Comparison of ENCODE assay signal across 22 cellular contexts in genomic region chr1:22238356-22239224, GRCh38.
DNase-seq lines count a peak whose midpoint lies in the region; ATAC-seq and TF ChIP-seq lines count a peak whose summit lies in the region.
"Had no signal": no experiment of that assay in that cellular context is flagged by ENCODE, and none has a peak within 500 bp of the region (broad histone marks: within the 10 kb centered on the region; RNA-seq: fewer than 3 reads in every experiment).

No MANE protein-coding gene starts in this region.

- TF ChIP-seq EP300 in suprapubic skin (IDR thresholded peaks at IDR 0.05), result no peak

- H3K27ac ChIP-seq in suprapubic skin, result peak overlapping the region; percentile 48
- H3K27ac ChIP-seq: C4-2B, PC-9 had no signal

- H3K4me3 ChIP-seq in mucosa of descending colon (no peak overlapping the region), suprapubic skin (no peak overlapping the region)
- H3K4me3 ChIP-seq: PC-9 had no signal

- H3K4me3 Mint-ChIP-seq in chondrocyte (ENCODE audit: unreplicated experiment), result no peak overlapping the region
- H3K4me3 Mint-ChIP-seq: B cell; CD8-positive, alpha-beta T cell had no signal

- peaks cover 47% of the 10 kb centered on the region for H3K27me3 Mint-ChIP-seq in chondrocyte (ENCODE audit: low read depth)

- H3K4me1 ChIP-seq in mucosa of descending colon (ENCODE audit: low read depth) (no peaks in the 10 kb centered on the region), suprapubic skin (peaks cover 32% of the 10 kb centered on the region)
- H3K4me1 ChIP-seq: Caco-2 had no signal

- H3K36me3 ChIP-seq in mucosa of descending colon (ENCODE audit: low read depth) (no peaks in the 10 kb centered on the region), suprapubic skin (no peaks in the 10 kb centered on the region)

- peak; percentile 57 for DNase-seq in chondrocyte (ENCODE audit: low spot score)
- peak in 2 of 3 donors; percentile 60 to 69 for DNase-seq in mucosa of descending colon
- DNase-seq in suprapubic skin (ENCODE audit: low spot score in 2 of 2), result no peak
- DNase-seq in LoVo (ENCODE audit: low spot score), result no peak
- no peak for DNase-seq in activated CD4-positive, CD25-positive, alpha-beta regulatory T cell treated with anti-CD3 and anti-CD28 coated beads, Interleukin-2, amount 50 U/mL, for 72 hours
- no peak for DNase-seq in HUDEP-2 (lab: John Stamatoyannopoulos, UW; ENCODE audit: unreplicated experiment in 76 of 76)
- DNase-seq: Caco-2; CD8-positive, alpha-beta T cell; DMS79; EL; GDM1; KG1; MM.1S; NCI-H2029 treated with DMSO at 0.1 percent for 48 hours; NCI-H2227 treated with DMSO at 0.1 percent for 48 hours; NCI-H526 treated with DMSO at 0.1 percent for 48 hours; SHP77 had no signal

- peak; percentile 82 for ATAC-seq in esophagus mucosa
- ATAC-seq in mucosa of descending colon, result peak; percentile 18
- ATAC-seq in GM19023 (IDR thresholded peaks at IDR 0.05; ENCODE audit: unreplicated experiment), result no peak
- ATAC-seq: CD8-positive, alpha-beta T cell had no signal

- H3K9me3 Mint-ChIP-seq in chondrocyte (ENCODE audit: low read depth), result no peaks in the 10 kb centered on the region
- H3K9me3 Mint-ChIP-seq: CD8-positive, alpha-beta T cell had no signal

- H3K9me3 ChIP-seq in mucosa of descending colon, result no peaks in the 10 kb centered on the region
- no peaks in the 10 kb centered on the region for H3K9me3 ChIP-seq in suprapubic skin
- H3K9me3 ChIP-seq: Caco-2 had no signal

- TF ChIP-seq POLR2A in suprapubic skin (IDR thresholded peaks at IDR 0.05), result no peak

- peaks cover 2% of the 10 kb centered on the region for H3K4me1 Mint-ChIP-seq in chondrocyte (ENCODE audit: low read depth)
- H3K4me1 Mint-ChIP-seq: B cell had no signal

- H3K27ac Mint-ChIP-seq in chondrocyte (ENCODE audit: unreplicated experiment), result no peak overlapping the region
- H3K27ac Mint-ChIP-seq: B cell; CD8-positive, alpha-beta T cell had no signal

- TF ChIP-seq CTCF in chondrocyte (IDR thresholded peaks at IDR 0.05) (no peak), mucosa of descending colon (IDR thresholded peaks at IDR 0.05) (no peak), suprapubic skin (IDR thresholded peaks at IDR 0.05) (no peak)

- H3K27me3 ChIP-seq in suprapubic skin, result peaks cover 26% of the 10 kb centered on the region

- peaks cover 4% of the 10 kb centered on the region for H3K36me3 Mint-ChIP-seq in chondrocyte (ENCODE audit: low read depth)
- H3K36me3 Mint-ChIP-seq: CD8-positive, alpha-beta T cell had no signal

- intact Hi-C loops in mucosa of descending colon (cut with DNase I, micrococcal nuclease), result no loop called here

- WGBS in suprapubic skin, result 76% methylated on average over 22 of the region's 26 CpGs

Comparison
In these comparisons a context has a peak if more than half of its experiments do, and no peak if none do; other contexts are left out.
1. DNase-seq: peak in chondrocyte (single experiment) and mucosa of descending colon (2 of 3); none in suprapubic skin (0 of 2), LoVo (single experiment), activated CD4-positive, CD25-positive, alpha-beta regulatory T cell treated with anti-CD3 and anti-CD28 coated beads, Interleukin-2, amount 50 U/mL, for 72 hours (single experiment) and HUDEP-2 (0 of 76).